In the genomic region with DNA sequence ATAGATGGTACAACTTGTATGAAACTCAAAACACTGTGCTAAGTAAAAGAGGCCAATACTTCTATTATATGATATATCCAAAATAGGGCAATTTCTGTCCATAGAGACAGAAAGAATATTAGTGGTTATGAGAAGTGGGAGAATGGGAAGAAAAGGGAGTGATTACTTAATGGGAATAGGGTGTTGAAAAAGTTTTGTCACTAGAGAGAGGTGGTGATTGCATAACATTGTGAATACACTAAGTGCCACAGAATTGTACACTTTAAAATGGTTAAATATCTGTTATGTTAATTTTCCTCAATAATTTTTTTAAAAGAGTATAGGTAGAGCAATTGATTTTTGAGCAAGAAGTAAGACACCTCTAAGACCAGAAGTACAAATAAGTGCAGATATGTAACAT, we compare ENCODE assay signal across 32 cellular contexts. TPM values are rescaled to one million over a fixed set of nuclear protein-coding genes. Genes with fewer than 3 reads are reported as not detected.
"Had no signal": no experiment of that assay in that cellular context is flagged by ENCODE, and none has a peak within 500 bp of the region (broad histone marks: within the 10 kb centered on the region; RNA-seq: fewer than 3 reads in every experiment).

No MANE protein-coding gene starts in this region.

- ATAC-seq: esophagus mucosa; gastroesophageal sphincter; heart left ventricle; left cardiac atrium; left lung; naive thymus-derived CD4-positive, alpha-beta T cell; stimulated activated naive B cell treated with anti-CD40 and anti-IgM and Interleukin-4, amounts not matched to agents 10 μg/mL and 1 μg/mL and 100 μg/mL, for 72 hours had no signal

- H3K9me3 ChIP-seq: colonic mucosa, gastroesophageal sphincter, heart left ventricle, left lung, right lobe of liver, thoracic aorta, tibial nerve, upper lobe of left lung had no signal

- DNase-seq: colonic mucosa; effector CD8-positive, alpha-beta T cell; endodermal cell; foreskin fibroblast; heart left ventricle; left cardiac atrium; left lung; mesenchymal stem cell; naive thymus-derived CD4-positive, alpha-beta T cell; right lobe of liver; stimulated activated CD4-positive, alpha-beta T cell treated with anti-CD3 and anti-CD28 coated beads, Interleukin-2, amount 100 ng/mL, for 24 hours; stimulated activated CD4-positive, alpha-beta T cell treated with anti-CD3 and anti-CD28 coated beads, Interleukin-4, amount 100 ng/mL, for 4 hours; stimulated activated naive B cell treated with anti-CD40 and anti-IgM and Interleukin-4, amounts not matched to agents 10 μg/mL and 1 μg/mL and 100 μg/mL, for 72 hours; upper lobe of left lung had no signal

- H3K4me3 Mint-ChIP-seq: dendritic cell treated with granulocyte-macrophage colony-stimulating factor and Interleukin-4, amounts not matched to agents 40 ng/mL and 50 ng/mL, for 4 days; endodermal cell; mesothelial cell of epicardium; naive thymus-derived CD4-positive, alpha-beta T cell; neural crest cell; stimulated activated naive B cell treated with anti-CD40 and anti-IgM and Interleukin-4, amounts not matched to agents 10 μg/mL and 1 μg/mL and 100 μg/mL, for 72 hours; stimulated activated naive CD8-positive, alpha-beta T cell treated with anti-CD3 and anti-CD28 coated beads, Interleukin-15, Interleukin-2, amounts not matched to agents 100 ng/mL and 50 ng/mL, for 24 hours had no signal

- H3K9me3 Mint-ChIP-seq: dendritic cell treated with granulocyte-macrophage colony-stimulating factor and Interleukin-4, amounts not matched to agents 40 ng/mL and 50 ng/mL, for 4 days; endodermal cell; mesothelial cell of epicardium; naive thymus-derived CD4-positive, alpha-beta T cell; neural crest cell; stimulated activated naive B cell treated with anti-CD40 and anti-IgM and Interleukin-4, amounts not matched to agents 10 μg/mL and 1 μg/mL and 100 μg/mL, for 72 hours; stimulated activated naive CD8-positive, alpha-beta T cell treated with anti-CD3 and anti-CD28 coated beads, Interleukin-15, Interleukin-2, amounts not matched to agents 100 ng/mL and 50 ng/mL, for 24 hours had no signal

- H3K27me3 ChIP-seq: colonic mucosa, gastroesophageal sphincter, heart left ventricle, hepatocyte, left lung, right lobe of liver, tibial nerve, upper lobe of left lung had no signal

- H3K4me1 Mint-ChIP-seq: endodermal cell; mesothelial cell of epicardium; neural crest cell; stimulated activated naive B cell treated with anti-CD40 and anti-IgM and Interleukin-4, amounts not matched to agents 10 μg/mL and 1 μg/mL and 100 μg/mL, for 72 hours had no signal

- H3K27ac ChIP-seq: colonic mucosa, epithelial cell of prostate, gastroesophageal sphincter, heart left ventricle, hepatocyte, parathyroid adenoma, right lobe of liver, thoracic aorta, tibial nerve, upper lobe of left lung had no signal

- H3K27ac Mint-ChIP-seq: dendritic cell treated with granulocyte-macrophage colony-stimulating factor and Interleukin-4, amounts not matched to agents 40 ng/mL and 50 ng/mL, for 4 days; endodermal cell; mesothelial cell of epicardium; progenitor cell of endocrine pancreas had no signal

- H3K27me3 Mint-ChIP-seq: dendritic cell treated with granulocyte-macrophage colony-stimulating factor and Interleukin-4, amounts not matched to agents 40 ng/mL and 50 ng/mL, for 4 days; naive thymus-derived CD4-positive, alpha-beta T cell; progenitor cell of endocrine pancreas; stimulated activated naive B cell treated with anti-CD40 and anti-IgM and Interleukin-4, amounts not matched to agents 10 μg/mL and 1 μg/mL and 100 μg/mL, for 72 hours; stimulated activated naive CD8-positive, alpha-beta T cell treated with anti-CD3 and anti-CD28 coated beads, Interleukin-15, Interleukin-2, amounts not matched to agents 100 ng/mL and 50 ng/mL, for 24 hours had no signal

RNA-seq across cellular contexts. Expression of a gene that starts 29.7 kb away (rescaled TPM):
- total RNA-seq: chondrocyte, endodermal cell, esophagus mucosa, gastroesophageal sphincter, heart left ventricle, hepatocyte, kidney epithelial cell, left cardiac atrium, left lung, lower leg skin, mesothelial cell of epicardium, mucosa of gallbladder, neural crest cell, smooth muscle cell, thoracic aorta, tibial nerve had no signal
- polyA plus RNA-seq: heart left ventricle; naive thymus-derived CD4-positive, alpha-beta T cell; smooth muscle cell had no signal

RNA-seq across cellular contexts. Expression of a gene that starts 50.0 kb away (rescaled TPM):
- total RNA-seq: chondrocyte, colonic mucosa, esophagus mucosa, gastroesophageal sphincter, kidney epithelial cell, left lung, mesothelial cell of epicardium, neural crest cell, osteoblast, right lobe of liver, smooth muscle cell, thoracic aorta, upper lobe of left lung had no signal
